ENCODE assay signal across 8 cellular contexts in the genomic region with DNA sequence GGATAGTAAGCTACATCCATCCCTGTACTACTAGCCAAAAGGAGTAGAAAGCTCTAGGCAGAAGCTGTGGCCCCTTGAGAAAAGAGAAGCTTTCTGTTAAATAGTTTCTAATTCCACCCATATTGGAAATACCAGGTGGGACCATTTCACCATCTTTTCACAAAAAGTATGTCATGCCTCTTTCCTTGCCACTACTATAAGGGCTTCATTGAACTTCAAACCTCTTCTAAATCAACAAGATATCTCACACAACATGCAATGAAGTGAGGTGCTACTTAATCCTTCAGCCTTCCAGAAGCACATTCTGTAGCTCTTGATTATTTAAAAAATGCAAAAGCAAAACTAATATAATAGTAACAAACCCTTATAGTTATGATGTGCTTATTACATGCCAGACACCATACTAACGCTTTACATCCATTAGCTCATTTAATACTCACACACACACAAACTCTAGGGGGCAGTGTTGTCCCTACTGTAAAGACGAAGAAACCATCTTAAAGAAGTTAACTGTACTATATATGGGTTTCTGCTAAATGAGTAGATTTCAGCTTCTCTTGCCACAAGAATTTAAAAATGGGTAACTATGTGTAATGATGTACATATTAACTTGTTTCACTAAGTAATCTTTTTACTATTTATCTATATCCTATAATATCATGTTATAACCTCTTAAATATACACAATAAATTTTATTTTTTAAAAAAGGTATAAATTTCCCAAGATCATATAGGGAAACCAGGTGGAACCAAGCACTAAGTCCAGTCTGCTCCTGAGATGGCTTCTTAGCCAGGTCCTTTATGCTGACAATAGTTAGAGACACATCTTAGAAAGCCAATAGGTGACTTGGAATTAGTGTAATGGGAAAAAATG.
DNase-seq lines count a peak whose midpoint lies in the region; ATAC-seq and TF ChIP-seq lines count a peak whose summit lies in the region.

No MANE protein-coding gene starts in this region.

- no peaks in the 10 kb centered on the region for H3K27me3 Mint-ChIP-seq in neural crest cell (ENCODE audit: low read depth)

- peaks cover under 1% of the 10 kb centered on the region for H3K9me3 Mint-ChIP-seq in neural crest cell

- no peaks in the 10 kb centered on the region for H3K27me3 ChIP-seq in upper lobe of left lung

- H3K4me1 ChIP-seq in upper lobe of left lung: peaks cover 0 to 13% (median 4%) of the 10 kb centered on the region in 4 donors

- H3K4me3 Mint-ChIP-seq in neural crest cell: no peak overlapping the region

- TF ChIP-seq POLR2A in upper lobe of left lung (IDR thresholded peaks at IDR 0.05): no peak

- H3K36me3 ChIP-seq in upper lobe of left lung: no peaks in the 10 kb centered on the region

- H3K4me3 ChIP-seq in epithelial cell of esophagus (ENCODE audit: low read length): no peak overlapping the region
- no peak overlapping the region for H3K4me3 ChIP-seq in upper lobe of left lung

- no peak for TF ChIP-seq EP300 in upper lobe of left lung (IDR thresholded peaks at IDR 0.05)

- DNase-seq in CMK (ENCODE audit: low read depth): peak; percentile 50
- peak; percentile 72 to 78 for DNase-seq in NCI-H446 (lab: John Stamatoyannopoulos, UW)
- DNase-seq in activated CD4-positive, alpha-beta T cell treated with anti-CD3 and anti-CD28 coated beads for 24 hours (ENCODE audit: low read depth in 2 of 2): peak; percentile 18 to 45
- DNase-seq in epithelial cell of esophagus (ENCODE audit: low read depth): peak; percentile 84
- DNase-seq in neural crest cell (ENCODE audit: low read depth, low spot score): peak; percentile 37
- peak in 1 of 2 donors; percentile 56 for DNase-seq in upper lobe of left lung

- 2 to 3% methylated on average over 2 of the region's 2 CpGs for WGBS in upper lobe of left lung, 2 donors

- H3K4me1 Mint-ChIP-seq in neural crest cell: peaks cover 6% of the 10 kb centered on the region

- no peaks in the 10 kb centered on the region for H3K36me3 Mint-ChIP-seq in neural crest cell (ENCODE audit: low read depth)

- H3K27ac Mint-ChIP-seq in neural crest cell (ENCODE audit: unreplicated experiment): no peak overlapping the region

- TF ChIP-seq CTCF in epithelial cell of esophagus (IDR thresholded peaks at IDR 0.05; ENCODE audit: insufficient read depth, low read depth, low read length, missing control alignments) (peak; percentile 69), neural crest cell (conservative IDR thresholded peaks at IDR 0.05) (peak; percentile 82), upper lobe of left lung (IDR thresholded peaks at IDR 0.05) (peak; percentile 33 to 72 (median 52))

- ATAC-seq in GM19025 (IDR thresholded peaks at IDR 0.05; ENCODE audit: low read depth, unreplicated experiment) (peak; percentile 69), HG03135 (IDR thresholded peaks at IDR 0.05; ENCODE audit: unreplicated experiment) (peak; percentile 94), upper lobe of left lung (ENCODE audit: low FRiP score in 2 of 2) (peak; percentile 85 to 86)

- no peaks in the 10 kb centered on the region for H3K9me3 ChIP-seq in upper lobe of left lung

- no peak overlapping the region for H3K27ac ChIP-seq in upper lobe of left lung
